ENCODE assay signal across 9 cellular contexts in the genomic region with DNA sequence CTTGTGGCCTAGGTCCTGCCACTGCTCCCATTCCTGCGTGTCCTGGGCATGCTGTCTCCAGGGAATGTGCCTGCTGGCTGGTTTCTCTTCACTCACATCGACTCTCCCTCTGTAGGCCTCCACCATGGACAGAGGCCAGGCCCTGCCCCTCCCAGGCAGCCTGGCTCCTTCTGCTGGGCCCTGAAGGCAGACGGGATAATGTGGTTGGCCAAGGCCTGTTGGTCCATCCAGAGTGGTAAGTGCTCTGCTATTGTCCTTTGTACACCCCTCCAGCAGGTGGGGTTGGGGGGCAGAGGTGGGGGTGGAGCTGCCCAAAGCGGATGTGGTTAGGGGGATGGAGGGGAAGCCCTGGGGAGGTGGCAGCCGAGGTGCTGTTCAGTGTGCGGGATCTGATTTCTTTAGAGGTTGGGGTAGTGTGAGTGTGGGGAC. TPM values are rescaled to one million over a fixed set of nuclear protein-coding genes. Genes with fewer than 3 reads are reported as not detected.
DNase-seq lines count a peak whose midpoint lies in the region; ATAC-seq and TF ChIP-seq lines count a peak whose summit lies in the region.
"Had no signal": no experiment of that assay in that cellular context is flagged by ENCODE, and none has a peak within 500 bp of the region (broad histone marks: within the 10 kb centered on the region; RNA-seq: fewer than 3 reads in every experiment).

No MANE protein-coding gene starts in this region.

- H3K27me3 ChIP-seq in breast epithelium = no peaks in the 10 kb centered on the region

- no peaks in the 10 kb centered on the region for H3K36me3 ChIP-seq in breast epithelium

- H3K36me3 Mint-ChIP-seq in natural killer cell treated with Interleukin-12 subunit alpha and Interleukin-12 subunit beta and Interleukin-15 and Interleukin-18, amount 100 ng/mL, for 72 hours = no peaks in the 10 kb centered on the region

- no peaks in the 10 kb centered on the region for H3K9me3 Mint-ChIP-seq in natural killer cell treated with Interleukin-12 subunit alpha and Interleukin-12 subunit beta and Interleukin-15 and Interleukin-18, amount 100 ng/mL, for 72 hours

- H3K27me3 Mint-ChIP-seq in natural killer cell treated with Interleukin-12 subunit alpha and Interleukin-12 subunit beta and Interleukin-15 and Interleukin-18, amount 100 ng/mL, for 72 hours = peaks cover 0 to 9% of the 10 kb centered on the region in 2 donors

- TF ChIP-seq CTCF in breast epithelium (IDR thresholded peaks at IDR 0.05) = no peak

- DNase-seq in COLO668 (lab: John Stamatoyannopoulos, UW; ENCODE audit: unreplicated experiment) (peak; percentile 11), M059J (ENCODE audit: low read depth) (peak; percentile 43), breast epithelium (ENCODE audit: low spot score in 2 of 2) (peak; percentile 72 to 77), NOMO-1 treated with DMSO at 0.1 percent for 48 hours (lab: John Stamatoyannopoulos, UW; ENCODE audit: unreplicated experiment) (no peak), NCI-H1417 (lab: John Stamatoyannopoulos, UW) (no peak), NCI-H1105 treated with DMSO at 0.1 percent for 48 hours (lab: John Stamatoyannopoulos, UW) (no peak), NOMO-1 (lab: John Stamatoyannopoulos, UW; ENCODE audit: unreplicated experiment in 2 of 2) (no peak)
- no peak for DNase-seq in natural killer cell treated with Interleukin-12 subunit alpha and Interleukin-12 subunit beta and Interleukin-15 and Interleukin-18, amount 100 ng/mL, for 72 hours (ENCODE audit: low spot score)

- H3K27ac Mint-ChIP-seq in natural killer cell treated with Interleukin-12 subunit alpha and Interleukin-12 subunit beta and Interleukin-15 and Interleukin-18, amount 100 ng/mL, for 72 hours = peak overlapping the region; percentile 8 to 84

- TF ChIP-seq POLR2A in breast epithelium (IDR thresholded peaks at IDR 0.05) = no peak

- H3K4me1 Mint-ChIP-seq in natural killer cell treated with Interleukin-12 subunit alpha and Interleukin-12 subunit beta and Interleukin-15 and Interleukin-18, amount 100 ng/mL, for 72 hours (ENCODE audit: low read depth in 2 of 2) = peaks cover 13 to 42% of the 10 kb centered on the region in 2 donors

- H3K4me3 Mint-ChIP-seq in natural killer cell treated with Interleukin-12 subunit alpha and Interleukin-12 subunit beta and Interleukin-15 and Interleukin-18, amount 100 ng/mL, for 72 hours = peak overlapping the region; percentile 13

- no peaks in the 10 kb centered on the region for H3K9me3 ChIP-seq in breast epithelium

- peak; percentile 20 to 39 for ATAC-seq in natural killer cell treated with Interleukin-12 subunit alpha and Interleukin-12 subunit beta and Interleukin-15 and Interleukin-18, amount 100 ng/mL, for 72 hours

- H3K4me3 ChIP-seq in breast epithelium = no peak overlapping the region

- intact Hi-C loops in breast epithelium (cut with DNase I; ENCODE audit: low total_unique reads) = no loop called here

- peaks cover 10 to 37% of the 10 kb centered on the region in 2 donors for H3K4me1 ChIP-seq in breast epithelium

- H3K27ac ChIP-seq in breast epithelium = peak overlapping the region; percentile 92 to 94

RNA-seq across cellular contexts. Expression of a gene that starts 9.5 kb away (rescaled TPM):
- 0.84 and 2.5 TPM in 2 replicates for total RNA-seq in M059J (2014; rRNA removed; shearing (Covaris generic))
- 100 to 1,000 TPM in 1 of 3 donors, 10 to 100 TPM in 2; 35.7 to 154 (median 66.2) TPM for total RNA-seq in breast epithelium
- total RNA-seq in natural killer cell treated with Interleukin-12 subunit alpha and Interleukin-12 subunit beta and Interleukin-15 and Interleukin-18, amount 100 ng/mL, for 72 hours = 1 to 10 TPM; 3.0 to 4.0 TPM

RNA-seq across cellular contexts. Expression of a gene that starts 28.1 kb away (rescaled TPM):
- 52.6 and 62.0 TPM in 2 replicates for total RNA-seq in M059J (2014; rRNA removed; shearing (Covaris generic))
- 10 to 100 TPM; 35.0 to 54.2 (median 39.7) TPM for total RNA-seq in breast epithelium
- total RNA-seq in natural killer cell treated with Interleukin-12 subunit alpha and Interleukin-12 subunit beta and Interleukin-15 and Interleukin-18, amount 100 ng/mL, for 72 hours = 10 to 100 TPM; 43.1 to 55.1 TPM

RNA-seq across cellular contexts. Expression of a gene that starts 35.0 kb away (rescaled TPM):
- 0.10 and 0.25 TPM in 2 replicates for total RNA-seq in M059J (2014; rRNA removed; shearing (Covaris generic))
- 10 to 100 TPM in 2 of 3 donors, 1 to 10 TPM in 1; 8.5 to 27.2 (median 16.0) TPM for total RNA-seq in breast epithelium
- 1 to 10 TPM; 5.4 to 5.6 TPM for total RNA-seq in natural killer cell treated with Interleukin-12 subunit alpha and Interleukin-12 subunit beta and Interleukin-15 and Interleukin-18, amount 100 ng/mL, for 72 hours

RNA-seq across cellular contexts. Expression of a gene that starts 37.8 kb away (rescaled TPM):
- not detected in 2 replicates for total RNA-seq in M059J (2014; rRNA removed; shearing (Covaris generic))
- total RNA-seq in breast epithelium = 1 to 10 TPM in 1 of 3 donors, not detected in 2; 1.3 TPM
- not detected for total RNA-seq in natural killer cell treated with Interleukin-12 subunit alpha and Interleukin-12 subunit beta and Interleukin-15 and Interleukin-18, amount 100 ng/mL, for 72 hours
- total RNA-seq: SK-MEL-5 had no signal

Comparison
In these comparisons a context has a peak if more than half of its experiments do, and no peak if none do; other contexts are left out.
1. DNase-seq: peak in COLO668 (single experiment), M059J (single experiment) and breast epithelium (2 of 2); none in natural killer cell treated with Interleukin-12 subunit alpha and Interleukin-12 subunit beta and Interleukin-15 and Interleukin-18, amount 100 ng/mL, for 72 hours (single experiment), NOMO-1 treated with DMSO at 0.1 percent for 48 hours (single experiment), NCI-H1417 (0 of 3), NCI-H1105 treated with DMSO at 0.1 percent for 48 hours (single experiment) and NOMO-1 (0 of 2).
2. RNA of a gene that starts 9.5 kb away (total RNA-seq): 35.7 to 154 TPM in breast epithelium; 3.0 to 4.0 TPM in natural killer cell treated with Interleukin-12 subunit alpha and Interleukin-12 subunit beta and Interleukin-15 and Interleukin-18, amount 100 ng/mL, for 72 hours and 0.84 to 2.5 TPM in M059J; every median in the first group is over 4 times any median in the second.